ENCODE assay signal across 19 cellular contexts in genomic region chr10:79207096-79207357, GRCh38.
DNase-seq lines count a peak whose midpoint lies in the region; ATAC-seq and TF ChIP-seq lines count a peak whose summit lies in the region.
"Had no signal": no experiment of that assay in that cellular context is flagged by ENCODE, and none has a peak within 500 bp of the region (broad histone marks: within the 10 kb centered on the region; RNA-seq: fewer than 3 reads in every experiment).

No MANE protein-coding gene starts in this region.

- POLR2A ChIA-PET in RWPE1 (lab: Yijun Ruan, JAX; ENCODE audit: low non-redundant PET): no interaction called here

- no peaks in the 10 kb centered on the region for H3K9me3 Mint-ChIP-seq in stimulated activated effector memory CD8-positive, alpha-beta T cell treated with anti-CD3 and anti-CD28 coated beads, Interleukin-12 subunit alpha, Interleukin-12 subunit beta, amount 100 ng/mL, for 72 hours
- H3K9me3 Mint-ChIP-seq in CD14-positive monocyte: no peaks in the 10 kb centered on the region
- H3K9me3 Mint-ChIP-seq: CD8-positive, alpha-beta T cell had no signal

- H3K36me3 Mint-ChIP-seq in stimulated activated effector memory CD8-positive, alpha-beta T cell treated with anti-CD3 and anti-CD28 coated beads, Interleukin-12 subunit alpha, Interleukin-12 subunit beta, amount 100 ng/mL, for 72 hours: peaks cover 12% of the 10 kb centered on the region
- H3K36me3 Mint-ChIP-seq in CD14-positive monocyte: peaks cover 78 to 96% of the 10 kb centered on the region in 2 donors

- TF ChIP-seq CTCF in RWPE1 (conservative IDR thresholded peaks at IDR 0.05; ENCODE audit: low read depth): no peak
- no peak for TF ChIP-seq CTCF in osteoblast (IDR thresholded peaks at IDR 0.05; ENCODE audit: extremely low read depth, low read depth, low read length)
- TF ChIP-seq CTCF in CD14-positive monocyte (IDR thresholded peaks at IDR 0.05): no peak
- TF ChIP-seq CTCF in ovary (IDR thresholded peaks at IDR 0.05): no peak

- peaks cover 0 to 1% (median 1%) of the 10 kb centered on the region in 3 donors for H3K27me3 Mint-ChIP-seq in CD14-positive monocyte (ENCODE audit: low read depth in 3 of 3)

- no peaks in the 10 kb centered on the region for H3K4me1 ChIP-seq in osteoblast (ENCODE audit: insufficient read depth, low read length)
- H3K4me1 ChIP-seq in aorta (ENCODE audit: control insufficient read depth in 1 of 2, insufficient read depth in 2 of 2, low read length in 2 of 2): no peaks in the 10 kb centered on the region
- peaks cover 5% of the 10 kb centered on the region for H3K4me1 ChIP-seq in ovary (ENCODE audit: insufficient read depth)
- H3K4me1 ChIP-seq: HAP-1 had no signal

- intact Hi-C loops in aorta (cut with DNase I): no loop called here
- intact Hi-C loops in CD14-positive monocyte (cut with micrococcal nuclease): no loop called here
- intact Hi-C loops in ovary (cut with DNase I): loop anchor here in 1 of 4 donors (10.0 kb wide), 1 partner anchor 1142 kb away; no protein-coding TSS in a partner anchor
- intact Hi-C loops in cardiac septum (cut with DNase I): no loop called here

- peaks cover 7% of the 10 kb centered on the region for H3K4me1 Mint-ChIP-seq in stimulated activated effector memory CD8-positive, alpha-beta T cell treated with anti-CD3 and anti-CD28 coated beads, Interleukin-12 subunit alpha, Interleukin-12 subunit beta, amount 100 ng/mL, for 72 hours
- H3K4me1 Mint-ChIP-seq in CD14-positive monocyte: no peaks in the 10 kb centered on the region

- DNase-seq in RWPE1 (ENCODE audit: low spot score) (no peak), osteoblast (ENCODE audit: insufficient read length, low spot score, missing footprints) (peak; percentile 51), aorta (no peak), CD14-positive monocyte (ENCODE audit: low spot score) (no peak), ovary (no peak), cardiac septum (ENCODE audit: low spot score) (no peak)
- no peak for DNase-seq in stimulated activated effector memory CD8-positive, alpha-beta T cell treated with anti-CD3 and anti-CD28 coated beads, Interleukin-12 subunit alpha, Interleukin-12 subunit beta, amount 100 ng/mL, for 72 hours (ENCODE audit: low spot score in 2 of 2)
- DNase-seq: ACHN; BE2C; Calu3; CD8-positive, alpha-beta T cell; DND-41; EL; GM23248; IMR-90 had no signal

- WGBS in aorta, 2 donors: 86 to 90% methylated on average over 4 of the region's 4 CpGs
- 80 to 94% (median 82%) methylated on average over 4 of the region's 4 CpGs for WGBS in ovary, 3 donors

- no peak overlapping the region for H2AFZ ChIP-seq in osteoblast (ENCODE audit: low read length)
- H2AFZ ChIP-seq: GM23248 had no signal

- H3K27ac ChIP-seq in RWPE1: peak overlapping the region; percentile 51
- no peak overlapping the region for H3K27ac ChIP-seq in osteoblast (ENCODE audit: low read depth, low read length)
- H3K27ac ChIP-seq in aorta (ENCODE audit: low read depth in 1 of 2, low read length in 2 of 2): no peak overlapping the region
- H3K27ac ChIP-seq in ovary: peak overlapping the region in 1 of 2 donors; percentile 4
- H3K27ac ChIP-seq: GM23248, HL-60 had no signal

- H3K4me3 Mint-ChIP-seq in stimulated activated effector memory CD8-positive, alpha-beta T cell treated with anti-CD3 and anti-CD28 coated beads, Interleukin-12 subunit alpha, Interleukin-12 subunit beta, amount 100 ng/mL, for 72 hours: no peak overlapping the region
- no peak overlapping the region for H3K4me3 Mint-ChIP-seq in CD14-positive monocyte
- H3K4me3 Mint-ChIP-seq: CD8-positive, alpha-beta T cell had no signal

- H3K27me3 ChIP-seq in osteoblast (ENCODE audit: insufficient read depth, low read length) (no peaks in the 10 kb centered on the region), aorta (ENCODE audit: control insufficient read depth in 1 of 2, insufficient read depth in 2 of 2, low read length in 1 of 2) (no peaks in the 10 kb centered on the region), ovary (no peaks in the 10 kb centered on the region)
- H3K27me3 ChIP-seq: BE2C had no signal

- H3K36me3 ChIP-seq in osteoblast (ENCODE audit: insufficient read depth, low read length) (peaks cover 85% of the 10 kb centered on the region), aorta (ENCODE audit: control insufficient read depth in 1 of 2, insufficient read depth in 2 of 2, low read length in 1 of 2) (peaks cover 0 to 3% of the 10 kb centered on the region in 2 donors), ovary (no peaks in the 10 kb centered on the region)

- H3K9me3 ChIP-seq in osteoblast (ENCODE audit: low read depth, low read length) (no peaks in the 10 kb centered on the region), aorta (ENCODE audit: control insufficient read depth, low read length) (no peaks in the 10 kb centered on the region), ovary (no peaks in the 10 kb centered on the region)
- H3K9me3 ChIP-seq: BE2C, HAP-1 had no signal

- peak overlapping the region; percentile 4 for H3K27ac Mint-ChIP-seq in stimulated activated effector memory CD8-positive, alpha-beta T cell treated with anti-CD3 and anti-CD28 coated beads, Interleukin-12 subunit alpha, Interleukin-12 subunit beta, amount 100 ng/mL, for 72 hours
- peak overlapping the region in 1 of 7 donors; percentile 60 for H3K27ac Mint-ChIP-seq in CD14-positive monocyte
- H3K27ac Mint-ChIP-seq: CD8-positive, alpha-beta T cell had no signal

- CTCF ChIA-PET in RWPE1 (lab: Yijun Ruan, JAX): no interaction called here

- TF ChIP-seq EP300 in ovary (IDR thresholded peaks at IDR 0.05): no peak

- H3K4me2 ChIP-seq in osteoblast (ENCODE audit: insufficient read depth, low read length): no peak overlapping the region

- no peak for TF ChIP-seq POLR2A in ovary (IDR thresholded peaks at IDR 0.05)

- H3K4me3 ChIP-seq in osteoblast (ENCODE audit: insufficient read depth, low read length) (no peak overlapping the region), aorta (ENCODE audit: low read length in 2 of 2) (no peak overlapping the region), ovary (no peak overlapping the region)
- H3K4me3 ChIP-seq: GM12878, GM23248, HAP-1, K562 had no signal

- ATAC-seq in stimulated activated effector memory CD8-positive, alpha-beta T cell treated with anti-CD3 and anti-CD28 coated beads, Interleukin-12 subunit alpha, Interleukin-12 subunit beta, amount 100 ng/mL, for 72 hours: no peak
- no peak for ATAC-seq in aorta (ENCODE audit: low FRiP score)
- ATAC-seq: CD8-positive, alpha-beta T cell; GM12878; K562 had no signal

- H4K20me1 ChIP-seq in osteoblast (ENCODE audit: insufficient read depth, low read length): peaks cover 64% of the 10 kb centered on the region

- peaks cover 42% of the 10 kb centered on the region for H3K79me2 ChIP-seq in osteoblast (ENCODE audit: insufficient read depth, low read length)
